1 cellular context compared by ENCODE assay signal in genomic region chr11:95398437-95399112, GRCh38.
TF ChIP-seq lines count a peak whose summit lies in the region.

No MANE protein-coding gene starts in this region.

TF ChIP-seq in K562, 482 proteins besides CTCF, POLR2A, EP300 and RAD21 (continued from another document):
- TF ChIP-seq HINFP (tag; conservative IDR thresholded peaks at IDR 0.05; ENCODE audit: low read depth), result no peak
- peak; percentile 46 for TF ChIP-seq NFIC (IDR thresholded peaks at IDR 0.05)
- TF ChIP-seq HDAC2 (IDR thresholded peaks at IDR 0.05), result peak; percentile 33; the same call in 1 of the 2 replicates
- TF ChIP-seq CBFA2T3 (IDR thresholded peaks at IDR 0.05), result peak; percentile 35
- no peak for TF ChIP-seq HDAC6 (IDR thresholded peaks at IDR 0.05; ENCODE audit: low read depth, low read length)
- TF ChIP-seq STAT5B (CRISPR knock-in tag; IDR thresholded peaks at IDR 0.05), result no peak
- TF ChIP-seq RHOXF2B (CRISPR knock-in tag; conservative IDR thresholded peaks at IDR 0.05), result no peak
- peak; percentile 79 for TF ChIP-seq MEIS2 (IDR thresholded peaks at IDR 0.05; ENCODE audit: partially characterized antibody)
- TF ChIP-seq ZBTB17 (CRISPR knock-in tag; IDR thresholded peaks at IDR 0.05), result peak; percentile 21; the same call in 1 of the 2 replicates
- no peak for TF ChIP-seq PBX2 (CRISPR knock-in tag; IDR thresholded peaks at IDR 0.05; ENCODE audit: low read depth)
- TF ChIP-seq PBX2 (tag; conservative IDR thresholded peaks at IDR 0.05; ENCODE audit: low read depth), result peak; percentile 43; the same call in 1 of the 2 replicates
- no peak for TF ChIP-seq ZNF707 (CRISPR knock-in tag; conservative IDR thresholded peaks at IDR 0.05)
- 0 out of 2 replicates have a peak, but pooled peaks have one; percentile 10 for TF ChIP-seq ZNF589 (CRISPR knock-in tag; IDR thresholded peaks at IDR 0.05; ENCODE audit: low read depth)
- peak; percentile 67; the same call in 1 of the 2 replicates for TF ChIP-seq MAFF (IDR thresholded peaks at IDR 0.05; ENCODE audit: low read length)
- TF ChIP-seq ZMIZ1 (IDR thresholded peaks at IDR 0.05; ENCODE audit: low read depth in 2 of 2, low read length in 2 of 2), result no peak
- TF ChIP-seq ZNF354B (CRISPR knock-in tag; IDR thresholded peaks at IDR 0.05), result no peak
- TF ChIP-seq HDAC1 (IDR thresholded peaks at IDR 0.05), result no peak
- 0 out of 2 replicates have a peak, but pooled peaks have one; percentile 22 for TF ChIP-seq ZEB2 (IDR thresholded peaks at IDR 0.05)
- peak; percentile 55; the same call in 1 of the 2 replicates for TF ChIP-seq TEAD4 (IDR thresholded peaks at IDR 0.05; ENCODE audit: low read length)
- TF ChIP-seq TEAD4 (CRISPR knock-in tag; IDR thresholded peaks at IDR 0.05; ENCODE audit: borderline replicate concordance), result no peak
- TF ChIP-seq HMG20A (CRISPR knock-in tag; conservative IDR thresholded peaks at IDR 0.05), result no peak
- no peak for TF ChIP-seq CEBPZ (IDR thresholded peaks at IDR 0.05; ENCODE audit: borderline replicate concordance, low read depth, low read length)
- no peak for TF ChIP-seq MCM7 (IDR thresholded peaks at IDR 0.05)
- 0 out of 2 replicates have a peak, but pooled peaks have one; percentile 5 for TF ChIP-seq CBFA2T2 (conservative IDR thresholded peaks at IDR 0.05)
- TF ChIP-seq CEBPB (tag; IDR thresholded peaks at IDR 0.05), result peak; percentile 93
- no peak for TF ChIP-seq CREBBP (IDR thresholded peaks at IDR 0.05; ENCODE audit: low read depth, low read length)
- TF ChIP-seq ZNF134 (CRISPR knock-in tag; conservative IDR thresholded peaks at IDR 0.05), result peak; percentile 43; the same call in 1 of the 2 replicates
- no peak for TF ChIP-seq SMAD4 (CRISPR knock-in tag; conservative IDR thresholded peaks at IDR 0.05)
- peak; percentile 91 for TF ChIP-seq FOSL1 (tag; conservative IDR thresholded peaks at IDR 0.05)
- TF ChIP-seq SMARCE1 (IDR thresholded peaks at IDR 0.05), result peak; percentile 65; the same call in 1 of the 2 replicates
- TF ChIP-seq MYBL2 (IDR thresholded peaks at IDR 0.05; ENCODE audit: low read depth), result no peak
- TF ChIP-seq MYBL2 (CRISPR knock-in tag; IDR thresholded peaks at IDR 0.05; ENCODE audit: borderline replicate concordance), result no peak
- TF ChIP-seq ZBTB2 (IDR thresholded peaks at IDR 0.05), result no peak
- no peak for TF ChIP-seq RBM34 (IDR thresholded peaks at IDR 0.05; ENCODE audit: borderline replicate concordance, insufficient read depth, low read length)
- TF ChIP-seq ZNF561 (CRISPR knock-in tag; conservative IDR thresholded peaks at IDR 0.05), result no peak
- no peak for TF ChIP-seq CHAMP1 (IDR thresholded peaks at IDR 0.05)
- peak; percentile 35; the same call in 1 of the 2 replicates for TF ChIP-seq CEBPG (CRISPR knock-in tag; IDR thresholded peaks at IDR 0.05)
- TF ChIP-seq CEBPG (tag; conservative IDR thresholded peaks at IDR 0.05 in 1 of 2, IDR thresholded peaks at IDR 0.05 in 1 of 2), result peak; percentile 80 to 95
- TF ChIP-seq NFE2L1 (tag; IDR thresholded peaks at IDR 0.05; ENCODE audit: borderline replicate concordance, low read depth), result peak; percentile 34; the same call in 1 of the 2 replicates
- TF ChIP-seq MAFK (IDR thresholded peaks at IDR 0.05; ENCODE audit: low read length), result peak; percentile 50; the same call in 1 of the 2 replicates
- TF ChIP-seq KAT8 (IDR thresholded peaks at IDR 0.05; ENCODE audit: low read depth), result no peak
- peak; percentile 75; the same call in 1 of the 2 replicates for TF ChIP-seq CTBP1 (IDR thresholded peaks at IDR 0.05; ENCODE audit: borderline replicate concordance)
- TF ChIP-seq TAL1 (IDR thresholded peaks at IDR 0.05), result peak; percentile 41
- peak; percentile 50; the same call in 1 of the 2 replicates for TF ChIP-seq SMARCA4 (IDR thresholded peaks at IDR 0.05)
- TF ChIP-seq ZNF644 (tag; IDR thresholded peaks at IDR 0.05; ENCODE audit: low read depth), result no peak
- peak; percentile 84 for TF ChIP-seq JUND (IDR thresholded peaks at IDR 0.05; ENCODE audit: borderline replicate concordance, low read depth, low read length)
- peak; percentile 83; the same call in 2 of the 3 replicates for TF ChIP-seq JUND (tag; IDR thresholded peaks at IDR 0.05; ENCODE audit: borderline replicate concordance, low read depth, low read length)
- no peak for TF ChIP-seq ELF1 (tag; IDR thresholded peaks at IDR 0.05)
- peak; percentile 89 for TF ChIP-seq MAFG (tag; conservative IDR thresholded peaks at IDR 0.05)
- TF ChIP-seq ARID1B (IDR thresholded peaks at IDR 0.05), result peak; percentile 69
- peak in 1 of 2 experiments; percentile 83; a peak in 2 of 4 replicates for TF ChIP-seq FOXA3 (CRISPR knock-in tag; conservative IDR thresholded peaks at IDR 0.05 in 1 of 2, IDR thresholded peaks at IDR 0.05 in 1 of 2)
- TF ChIP-seq RCOR1 (IDR thresholded peaks at IDR 0.05; ENCODE audit: borderline replicate concordance in 1 of 2, low read depth in 2 of 2, low read length in 2 of 2), result peak in 1 of 2 experiments; percentile 81; a peak in 1 of 4 replicates
- TF ChIP-seq PKNOX1 (IDR thresholded peaks at IDR 0.05), result peak; percentile 39; the same call in 1 of the 2 replicates
- no peak for TF ChIP-seq MCM3 (IDR thresholded peaks at IDR 0.05)
- peak; percentile 63; the same call in 1 of the 2 replicates for TF ChIP-seq DPF2 (IDR thresholded peaks at IDR 0.05)
TF ChIP-seq in K562: peak in this region for 36.
